Comparison of ENCODE assay signal across 6 cellular contexts in genomic region chrX:144082237-144082636, GRCh38.
A peak's percentile ranks its signal among the peaks of the same experiment; 100 is the strongest.
DNase-seq lines count a peak whose midpoint lies in the region; ATAC-seq and TF ChIP-seq lines count a peak whose summit lies in the region.
"Not testable (repeated sequence)": the region's sequence is repeated elsewhere in the genome, so short reads cannot be mapped to it uniquely, and the experiment has no call there.

No MANE protein-coding gene starts in this region.

- POLR2A ChIA-PET in MCF 10A (lab: Yijun Ruan, JAX), result not testable (repeated sequence)

- not testable (repeated sequence) for BruUV-seq in MCF 10A (replicated peaks; lab: Mats Ljungman, UMichigan)

- H3K27me3 Mint-ChIP-seq in H9 (ENCODE audit: low read depth); MCF 10A (ENCODE audit: insufficient read depth, unreplicated experiment): not testable (repeated sequence)

- not testable (repeated sequence) for H3K79me1 ChIP-seq in H9 (ENCODE audit: insufficient read depth, low read depth, low read length, poor library complexity, severe bottlenecking)

- intact Hi-C loops in MCF 10A (cut with micrococcal nuclease), result not testable (repeated sequence)

- not testable (repeated sequence) for H3K4me1 Mint-ChIP-seq in H9; MCF 10A (ENCODE audit: insufficient read depth, unreplicated experiment)

- H2BK15ac ChIP-seq in H9 (ENCODE audit: low read depth, low read length), result not testable (repeated sequence)

- not testable (repeated sequence) for H3K14ac ChIP-seq in H9 (ENCODE audit: insufficient read depth, low read length)

- H4K8ac ChIP-seq in H9 (replicated peaks; ENCODE audit: insufficient read length, low read depth, low read length), result not testable (repeated sequence)

- not testable (repeated sequence) for H3K18ac ChIP-seq in H9 (ENCODE audit: insufficient read length, low read depth, low read length)

- not testable (repeated sequence) for H3K4me1 ChIP-seq in H9 (ENCODE audit: insufficient read depth, low read length)

- not testable (repeated sequence) for H3T11ph ChIP-seq in H9 (ENCODE audit: low read length)

- not testable (repeated sequence) for H3K27me3 ChIP-seq in H9 (ENCODE audit: insufficient read depth, low read length)

- H3K23ac ChIP-seq in H9 (ENCODE audit: insufficient read length, low read depth, low read length), result not testable (repeated sequence)

- H3K9ac ChIP-seq in H9 (ENCODE audit: extremely low read depth, insufficient read length, low read length), result not testable (repeated sequence)

- ATAC-seq in left lobe of liver, result not testable (repeated sequence)

- WGBS in H9 (ENCODE audit: extremely low coverage, insufficient read length, low lambda C conversion rate), result no CpG with 5 or more reads among the region's 5 CpGs

- H3K9me3 Mint-ChIP-seq in H9; MCF 10A (ENCODE audit: unreplicated experiment): not testable (repeated sequence)

- H2AK5ac ChIP-seq in H9 (ENCODE audit: insufficient read length, low read length), result not testable (repeated sequence)

- H3K4me3 Mint-ChIP-seq in H9; MCF 10A (ENCODE audit: unreplicated experiment): not testable (repeated sequence)

- not testable (repeated sequence) for H2BK5ac ChIP-seq in H9 (ENCODE audit: insufficient read length, low read length)

- not testable (repeated sequence) for H3K9me3 ChIP-seq in H9 (ENCODE audit: control insufficient read depth, low read depth, low read length)

- H4K5ac ChIP-seq in H9 (ENCODE audit: insufficient read length, low read depth, low read length), result not testable (repeated sequence)

- not testable (repeated sequence) for H3K56ac ChIP-seq in H9 (ENCODE audit: insufficient read length, low read depth, low read length)

- not testable (repeated sequence) for H2AFZ ChIP-seq in H9 (ENCODE audit: low read length)

- H4K20me1 ChIP-seq in H9 (ENCODE audit: control insufficient read depth, insufficient read depth, insufficient read length), result not testable (repeated sequence)

- not testable (repeated sequence) for H3K4me2 ChIP-seq in H9 (ENCODE audit: insufficient read depth, insufficient read length, low read length)

- not testable (repeated sequence) for H3K79me2 ChIP-seq in H9 (ENCODE audit: insufficient read depth, low read length)

- TF ChIP-seq CTCF in H9 (conservative IDR thresholded peaks at IDR 0.05); MCF 10A (IDR thresholded peaks at IDR 0.05; ENCODE audit: unreplicated experiment); epithelial cell of esophagus (IDR thresholded peaks at IDR 0.05; ENCODE audit: insufficient read depth, low read depth, low read length, missing control alignments): not testable (repeated sequence)

- H2BK12ac ChIP-seq in H9 (ENCODE audit: insufficient read length, low read depth, low read length), result not testable (repeated sequence)

- not testable (repeated sequence) for H3K23me2 ChIP-seq in H9 (ENCODE audit: insufficient read length, low read depth, low read length, poor library complexity, severe bottlenecking)

- not testable (repeated sequence) for H2BK20ac ChIP-seq in H9 (ENCODE audit: low read depth, low read length, poor library complexity, severe bottlenecking)

- not testable (repeated sequence) for H4K91ac ChIP-seq in H9 (ENCODE audit: insufficient read length, low read depth, low read length)

- H3K27ac Mint-ChIP-seq in H9; MCF 10A (ENCODE audit: low read depth, unreplicated experiment): not testable (repeated sequence)

- not testable (repeated sequence) for H2BK120ac ChIP-seq in H9 (ENCODE audit: low read depth, low read length, poor library complexity, severe bottlenecking)

- H3K36me3 Mint-ChIP-seq in H9 (ENCODE audit: insufficient read depth in 1 of 3, low read depth in 3 of 3); MCF 10A (ENCODE audit: insufficient read depth, unreplicated experiment): not testable (repeated sequence)

- not testable (repeated sequence) for H3K4me3 ChIP-seq in epithelial cell of esophagus (ENCODE audit: low read length)

- H3K4ac ChIP-seq in H9 (ENCODE audit: low read depth, low read length), result not testable (repeated sequence)

- CTCF ChIA-PET in MCF 10A (lab: Yijun Ruan, JAX), result interaction anchor here (0.6 kb wide), 1 partner anchor 135 kb away, joined by 3 read pairs; no protein-coding TSS in a partner anchor

- H3K27ac ChIP-seq in H9 (ENCODE audit: insufficient read length, low read depth, low read length), result not testable (repeated sequence)

- DNase-seq in CD1c-positive myeloid dendritic cell (ENCODE audit: extremely low spot score) (peak; percentile 1), H9 (peak; percentile 23), RPMI7951 (ENCODE audit: low read depth) (peak; percentile 1), MCF 10A (ENCODE audit: unreplicated experiment) (peak; percentile 48), epithelial cell of esophagus (ENCODE audit: low read depth) (peak; percentile 28), left lobe of liver (ENCODE audit: low spot score) (peak; percentile 21)
